ENCODE assay signal across 15 cellular contexts in genomic region chr2:68263632-68264031, GRCh38. TPM values are rescaled to one million over a fixed set of nuclear protein-coding genes. Genes with fewer than 3 reads are reported as not detected.
"Had no signal": no experiment of that assay in that cellular context is flagged by ENCODE, and none has a peak within 500 bp of the region (broad histone marks: within the 10 kb centered on the region; RNA-seq: fewer than 3 reads in every experiment).

No MANE protein-coding gene starts in this region.

- ATAC-seq: activated CD4-positive, CD25-positive, alpha-beta regulatory T cell treated with anti-CD3 and anti-CD28 coated beads, Interleukin-2, amount 50 U/mL, for 24 hours; activated CD8-positive, alpha-beta memory T cell treated with anti-CD3 and anti-CD28 coated beads, Interleukin-2, amount 10 ng/mL, durations not matched to agents 7 days and 5 days; activated naive CD4-positive, alpha-beta T cell treated with anti-CD3 and anti-CD28 coated beads, Interleukin-2, amount 50 U/mL, for 72 hours; effector memory CD8-positive, alpha-beta T cell; stimulated activated naive CD8-positive, alpha-beta T cell treated with anti-CD3 and anti-CD28 coated beads, Interleukin-15, amount 100 ng/mL, for 72 hours; upper lobe of right lung had no signal

- H3K4me1 Mint-ChIP-seq: activated CD8-positive, alpha-beta memory T cell treated with anti-CD3 and anti-CD28 coated beads, Interleukin-2, amount 10 ng/mL, durations not matched to agents 7 days and 5 days; neural crest cell; stimulated activated naive CD8-positive, alpha-beta T cell treated with anti-CD3 and anti-CD28 coated beads, Interleukin-15, amount 100 ng/mL, for 72 hours had no signal

- H3K9me3 Mint-ChIP-seq: activated naive CD4-positive, alpha-beta T cell treated with anti-CD3 and anti-CD28 coated beads, Interleukin-2, amount 50 U/mL, for 72 hours; activated T-cell treated with anti-CD3 and anti-CD28 coated beads, Interleukin-2, amount 50 U/mL, for 24 hours; dendritic cell treated with granulocyte-macrophage colony-stimulating factor and Interleukin-4, amounts not matched to agents 40 ng/mL and 50 ng/mL, for 4 days; effector memory CD8-positive, alpha-beta T cell; neural crest cell; stimulated activated naive CD8-positive, alpha-beta T cell treated with anti-CD3 and anti-CD28 coated beads, Interleukin-15, amount 100 ng/mL, for 72 hours had no signal

- H3K27me3 ChIP-seq: brain microvascular endothelial cell, testis, upper lobe of right lung had no signal

- H3K4me3 ChIP-seq: testis, upper lobe of right lung had no signal

- H3K9me3 ChIP-seq: testis, upper lobe of right lung had no signal

- H3K27ac Mint-ChIP-seq: activated CD8-positive, alpha-beta memory T cell treated with anti-CD3 and anti-CD28 coated beads, Interleukin-2, amount 10 ng/mL, durations not matched to agents 7 days and 5 days; activated naive CD4-positive, alpha-beta T cell treated with anti-CD3 and anti-CD28 coated beads, Interleukin-2, amount 50 U/mL, for 72 hours; activated T-cell treated with anti-CD3 and anti-CD28 coated beads, Interleukin-2, amount 50 U/mL, for 24 hours; dendritic cell treated with granulocyte-macrophage colony-stimulating factor and Interleukin-4, amounts not matched to agents 40 ng/mL and 50 ng/mL, for 4 days; effector memory CD8-positive, alpha-beta T cell had no signal

- DNase-seq: activated CD4-positive, alpha-beta T cell treated with anti-CD3 and anti-CD28 coated beads, Interleukin-2, amount 50 U/mL, for 4 hours; activated CD8-positive, alpha-beta memory T cell treated with anti-CD3 and anti-CD28 coated beads, Interleukin-2, amount 10 ng/mL, durations not matched to agents 7 days and 5 days; activated effector memory CD4-positive, alpha-beta T cell treated with Interleukin-2 at 50 U/mL for 16 hours; activated T-cell treated with anti-CD3 and anti-CD28 coated beads, Interleukin-2, amount 50 U/mL, for 24 hours; amygdala; brain microvascular endothelial cell; effector memory CD8-positive, alpha-beta T cell; stimulated activated CD4-positive, alpha-beta T cell treated with anti-CD3 and anti-CD28 coated beads, Interleukin-4, amount 100 ng/mL, for 1 hour; stimulated activated naive CD8-positive, alpha-beta T cell treated with anti-CD3 and anti-CD28 coated beads, Interleukin-15, amount 100 ng/mL, for 72 hours; testis; upper lobe of right lung had no signal

- H3K27me3 Mint-ChIP-seq: activated T-cell treated with anti-CD3 and anti-CD28 coated beads, Interleukin-2, amount 50 U/mL, for 24 hours; dendritic cell treated with granulocyte-macrophage colony-stimulating factor and Interleukin-4, amounts not matched to agents 40 ng/mL and 50 ng/mL, for 4 days had no signal

- H3K4me3 Mint-ChIP-seq: activated CD8-positive, alpha-beta memory T cell treated with anti-CD3 and anti-CD28 coated beads, Interleukin-2, amount 10 ng/mL, durations not matched to agents 7 days and 5 days; activated T-cell treated with anti-CD3 and anti-CD28 coated beads, Interleukin-2, amount 50 U/mL, for 24 hours; dendritic cell treated with granulocyte-macrophage colony-stimulating factor and Interleukin-4, amounts not matched to agents 40 ng/mL and 50 ng/mL, for 4 days; effector memory CD8-positive, alpha-beta T cell; neural crest cell; stimulated activated naive CD8-positive, alpha-beta T cell treated with anti-CD3 and anti-CD28 coated beads, Interleukin-15, amount 100 ng/mL, for 72 hours had no signal

- H3K27ac ChIP-seq: brain microvascular endothelial cell, testis, upper lobe of right lung had no signal

- H3K36me3 ChIP-seq: brain microvascular endothelial cell, upper lobe of right lung had no signal

- H3K36me3 Mint-ChIP-seq: activated CD8-positive, alpha-beta memory T cell treated with anti-CD3 and anti-CD28 coated beads, Interleukin-2, amount 10 ng/mL, durations not matched to agents 7 days and 5 days; activated naive CD4-positive, alpha-beta T cell treated with anti-CD3 and anti-CD28 coated beads, Interleukin-2, amount 50 U/mL, for 72 hours had no signal

- H3K4me1 ChIP-seq: testis, upper lobe of right lung had no signal

RNA-seq across cellular contexts. Expression of gene CNRIP1, which starts 56.1 kb away (rescaled TPM):
- total RNA-seq: activated CD8-positive, alpha-beta memory T cell treated with anti-CD3 and anti-CD28 coated beads, Interleukin-2, amount 10 ng/mL, durations not matched to agents 7 days and 5 days; activated naive CD4-positive, alpha-beta T cell treated with anti-CD3 and anti-CD28 coated beads, Interleukin-2, amount 50 U/mL, for 72 hours had no signal
